Comparison of ENCODE assay signal across 8 cellular contexts in the genomic region with DNA sequence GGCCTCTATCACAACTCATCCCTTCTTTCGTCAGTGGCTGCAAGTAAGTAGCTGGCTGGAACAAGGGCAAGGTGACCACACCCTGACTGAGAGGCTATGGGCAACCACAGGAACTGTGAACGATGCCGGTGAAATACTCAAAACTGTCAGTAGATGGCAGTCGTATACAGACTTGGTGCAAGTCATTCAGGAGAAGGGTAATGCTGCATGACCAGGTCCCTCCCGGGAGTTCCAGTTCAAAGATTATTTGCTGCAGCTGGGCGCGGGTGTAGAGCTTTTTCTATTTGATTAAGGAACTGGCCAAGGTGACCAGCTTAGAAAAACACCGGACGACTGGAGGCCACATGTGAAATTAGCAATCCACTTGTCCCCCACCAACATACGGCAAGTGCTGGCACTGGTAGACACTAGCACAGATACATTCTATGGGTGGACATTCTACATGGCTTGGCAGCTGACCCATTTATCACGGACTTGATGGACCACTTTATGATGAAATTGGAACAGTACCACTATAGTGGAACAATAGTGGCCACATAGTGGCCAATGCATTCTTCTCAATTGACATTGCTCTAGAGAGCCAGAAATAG.
DNase-seq lines count a peak whose midpoint lies in the region; ATAC-seq, FAIRE-seq and TF ChIP-seq lines count a peak whose summit lies in the region.

No MANE protein-coding gene starts in this region.

- H3K4me3 ChIP-seq in fibroblast of pulmonary artery (replicated peaks; ENCODE audit: low read depth, low read length): no peak overlapping the region
- H3K4me3 ChIP-seq in psoas muscle: no peak overlapping the region

- intact Hi-C loops in psoas muscle (cut with DNase I): no loop called here
- intact Hi-C loops in posterior vena cava (cut with DNase I): no loop called here

- ATAC-seq in GM18858 (IDR thresholded peaks at IDR 0.05; ENCODE audit: unreplicated experiment) (peak; percentile 98), HG02884 (IDR thresholded peaks at IDR 0.05; ENCODE audit: unreplicated experiment) (peak; percentile 99), psoas muscle (no peak)

- WGBS in psoas muscle, 3 donors: 42 to 51% (median 48%) methylated on average over 11 of the region's 11 CpGs

- peaks cover 6% of the 10 kb centered on the region for H3K9me3 ChIP-seq in psoas muscle

- no peaks in the 10 kb centered on the region for H3K27me3 ChIP-seq in psoas muscle (ENCODE audit: insufficient read depth in 3 of 3, low read length in 2 of 3)

- peak; percentile 39 for TF ChIP-seq CTCF in fibroblast of pulmonary artery (IDR thresholded peaks at IDR 0.05; ENCODE audit: low read length, missing control alignments)
- peak; percentile 23 for TF ChIP-seq CTCF in psoas muscle (IDR thresholded peaks at IDR 0.05)

- no peak overlapping the region for H3K27ac ChIP-seq in psoas muscle

- FAIRE-seq in TTC549 (lab: Jason Lieb, UNC): peak; percentile 46

- no peaks in the 10 kb centered on the region for H3K4me1 ChIP-seq in psoas muscle

- DNase-seq in COLO829 (ENCODE audit: low spot score) (peak; percentile 86), NCI-H1048 (lab: John Stamatoyannopoulos, UW) (peak; percentile 37), fibroblast of pulmonary artery (ENCODE audit: low read depth) (peak; percentile 65), psoas muscle (no peak), posterior vena cava (ENCODE audit: low spot score) (no peak)

- H3K36me3 ChIP-seq in psoas muscle (ENCODE audit: insufficient read depth in 1 of 2, low read depth in 1 of 2): no peaks in the 10 kb centered on the region

Comparison
In these comparisons a context has a peak if more than half of its experiments do, and no peak if none do; other contexts are left out.
1. DNase-seq: peak in COLO829 (single experiment), NCI-H1048 (single experiment) and fibroblast of pulmonary artery (single experiment); none in psoas muscle (0 of 2) and posterior vena cava (single experiment).
2. ATAC-seq: peak in GM18858 (single experiment) and HG02884 (single experiment); none in psoas muscle (0 of 4).